In the genomic region with DNA sequence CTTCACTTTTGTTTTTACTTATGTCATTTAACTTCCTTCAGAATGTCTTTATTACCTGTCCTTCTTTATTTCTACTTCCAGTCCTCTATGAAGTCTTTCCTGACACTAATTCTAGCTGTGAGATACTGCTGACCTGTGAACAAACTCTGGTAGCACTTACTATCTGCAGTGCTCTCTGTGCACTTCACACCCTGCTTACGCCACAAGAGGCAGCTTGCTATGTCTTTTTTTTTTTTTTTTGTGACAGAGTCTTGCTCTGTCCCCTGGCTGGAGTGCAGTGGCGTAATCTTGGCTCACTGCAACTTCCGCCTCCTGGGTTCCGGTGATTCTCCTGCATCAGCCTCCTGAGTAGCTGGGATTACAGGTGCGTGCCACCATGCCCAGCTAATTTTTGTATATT, we compare ENCODE assay signal across 1 cellular context.
A peak's percentile ranks its signal among the peaks of the same experiment; 100 is the strongest.
TF ChIP-seq lines count a peak whose summit lies in the region.

No MANE protein-coding gene starts in this region.

TF ChIP-seq in HepG2, 621 proteins besides CTCF, POLR2A, EP300 and RAD21 (continued from another document and continues in another):
- TF ChIP-seq SPEN (CRISPR knock-in tag; IDR thresholded peaks at IDR 0.05; ENCODE audit: low read depth) (no peak), ZNF652 (CRISPR knock-in tag; IDR thresholded peaks at IDR 0.05; ENCODE audit: borderline replicate concordance, low read depth) (no peak), HNF4A (CRISPR knock-in tag; IDR thresholded peaks at IDR 0.05) (peak; percentile 62), ZNF263 (CRISPR knock-in tag; IDR thresholded peaks at IDR 0.05) (no peak), SMYD3 (CRISPR knock-in tag; IDR thresholded peaks at IDR 0.05) (no peak), SNAI1 (CRISPR knock-in tag; IDR thresholded peaks at IDR 0.05; ENCODE audit: borderline replicate concordance) (no peak), TMF1 (CRISPR knock-in tag; IDR thresholded peaks at IDR 0.05; ENCODE audit: low read depth) (no peak), ZNF569 (CRISPR knock-in tag; IDR thresholded peaks at IDR 0.05; ENCODE audit: borderline replicate concordance) (no peak), STAG1 (CRISPR knock-in tag; IDR thresholded peaks at IDR 0.05) (no peak), ISX (CRISPR knock-in tag; conservative IDR thresholded peaks at IDR 0.05) (no peak), MED1 (CRISPR knock-in tag; IDR thresholded peaks at IDR 0.05) (peak; percentile 38; the same call in 1 of the 2 replicates), ZNF264 (CRISPR knock-in tag; IDR thresholded peaks at IDR 0.05) (no peak), ZNF34 (CRISPR knock-in tag; IDR thresholded peaks at IDR 0.05; ENCODE audit: borderline replicate concordance) (no peak), SIX1 (CRISPR knock-in tag; IDR thresholded peaks at IDR 0.05; ENCODE audit: borderline replicate concordance) (no peak), FOXP1 (IDR thresholded peaks at IDR 0.05) (no peak), FOXP1 (CRISPR knock-in tag; IDR thresholded peaks at IDR 0.05) (0 out of 2 replicates have a peak, but pooled peaks have one; percentile 22), FOXJ3 (CRISPR knock-in tag; IDR thresholded peaks at IDR 0.05; ENCODE audit: borderline replicate concordance) (no peak), YEATS4 (CRISPR knock-in tag; IDR thresholded peaks at IDR 0.05; ENCODE audit: borderline replicate concordance) (no peak), PITX1 (CRISPR knock-in tag; IDR thresholded peaks at IDR 0.05) (no peak), ZNF101 (CRISPR knock-in tag; IDR thresholded peaks at IDR 0.05; ENCODE audit: borderline replicate concordance, low read depth) (no peak), WIZ (CRISPR knock-in tag; IDR thresholded peaks at IDR 0.05) (no peak), KLF9 (CRISPR knock-in tag; IDR thresholded peaks at IDR 0.05; ENCODE audit: low read depth) (no peak), RARG (CRISPR knock-in tag; IDR thresholded peaks at IDR 0.05; ENCODE audit: low read depth) (no peak), ZNF335 (CRISPR knock-in tag; IDR thresholded peaks at IDR 0.05) (no peak), ZEB1 (IDR thresholded peaks at IDR 0.05; ENCODE audit: insufficient replicate concordance, low read depth) (no peak), BHLHE40 (IDR thresholded peaks at IDR 0.05; ENCODE audit: low read length) (no peak), ZNF629 (CRISPR knock-in tag; conservative IDR thresholded peaks at IDR 0.05) (no peak), ZNF557 (CRISPR knock-in tag; IDR thresholded peaks at IDR 0.05) (0 out of 2 replicates have a peak, but pooled peaks have one; percentile 10), ZKSCAN8 (CRISPR knock-in tag; IDR thresholded peaks at IDR 0.05; ENCODE audit: borderline replicate concordance) (no peak), ZNF12 (CRISPR knock-in tag; IDR thresholded peaks at IDR 0.05) (no peak), ZFAT (CRISPR knock-in tag; conservative IDR thresholded peaks at IDR 0.05) (no peak), HOXA9 (CRISPR knock-in tag; IDR thresholded peaks at IDR 0.05; ENCODE audit: borderline replicate concordance) (no peak), RBFOX2 (IDR thresholded peaks at IDR 0.05; ENCODE audit: low read depth, low read length) (no peak), HOXA5 (CRISPR knock-in tag; IDR thresholded peaks at IDR 0.05) (no peak), KDM3A (CRISPR knock-in tag; IDR thresholded peaks at IDR 0.05; ENCODE audit: low read depth) (no peak), SATB2 (CRISPR knock-in tag; IDR thresholded peaks at IDR 0.05) (no peak), ZNF737 (CRISPR knock-in tag; IDR thresholded peaks at IDR 0.05; ENCODE audit: borderline replicate concordance) (no peak), ZNF615 (CRISPR knock-in tag; IDR thresholded peaks at IDR 0.05; ENCODE audit: borderline replicate concordance) (no peak), GPN1 (CRISPR knock-in tag; IDR thresholded peaks at IDR 0.05; ENCODE audit: borderline replicate concordance) (no peak), ATAD3A (CRISPR knock-in tag; IDR thresholded peaks at IDR 0.05) (no peak), TAF1 (CRISPR knock-in tag; IDR thresholded peaks at IDR 0.05) (no peak), KLF16 (CRISPR knock-in tag; IDR thresholded peaks at IDR 0.05) (0 out of 4 replicates have a peak, but pooled peaks of 1 of the 2 experiments have one; percentile 24)
- TF ChIP-seq, protein P1, sequence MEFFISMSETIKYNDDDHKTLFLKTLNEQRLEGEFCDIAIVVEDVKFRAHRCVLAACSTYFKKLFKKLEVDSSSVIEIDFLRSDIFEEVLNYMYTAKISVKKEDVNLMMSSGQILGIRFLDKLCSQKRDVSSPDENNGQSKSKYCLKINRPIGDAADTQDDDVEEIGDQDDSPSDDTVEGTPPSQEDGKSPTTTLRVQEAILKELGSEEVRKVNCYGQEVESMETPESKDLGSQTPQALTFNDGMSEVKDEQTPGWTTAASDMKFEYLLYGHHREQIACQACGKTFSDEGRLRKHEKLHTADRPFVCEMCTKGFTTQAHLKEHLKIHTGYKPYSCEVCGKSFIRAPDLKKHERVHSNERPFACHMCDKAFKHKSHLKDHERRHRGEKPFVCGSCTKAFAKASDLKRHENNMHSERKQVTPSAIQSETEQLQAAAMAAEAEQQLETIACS (CRISPR knock-in tag; IDR thresholded peaks at IDR 0.05), result no peak
- TF ChIP-seq, protein P2, sequence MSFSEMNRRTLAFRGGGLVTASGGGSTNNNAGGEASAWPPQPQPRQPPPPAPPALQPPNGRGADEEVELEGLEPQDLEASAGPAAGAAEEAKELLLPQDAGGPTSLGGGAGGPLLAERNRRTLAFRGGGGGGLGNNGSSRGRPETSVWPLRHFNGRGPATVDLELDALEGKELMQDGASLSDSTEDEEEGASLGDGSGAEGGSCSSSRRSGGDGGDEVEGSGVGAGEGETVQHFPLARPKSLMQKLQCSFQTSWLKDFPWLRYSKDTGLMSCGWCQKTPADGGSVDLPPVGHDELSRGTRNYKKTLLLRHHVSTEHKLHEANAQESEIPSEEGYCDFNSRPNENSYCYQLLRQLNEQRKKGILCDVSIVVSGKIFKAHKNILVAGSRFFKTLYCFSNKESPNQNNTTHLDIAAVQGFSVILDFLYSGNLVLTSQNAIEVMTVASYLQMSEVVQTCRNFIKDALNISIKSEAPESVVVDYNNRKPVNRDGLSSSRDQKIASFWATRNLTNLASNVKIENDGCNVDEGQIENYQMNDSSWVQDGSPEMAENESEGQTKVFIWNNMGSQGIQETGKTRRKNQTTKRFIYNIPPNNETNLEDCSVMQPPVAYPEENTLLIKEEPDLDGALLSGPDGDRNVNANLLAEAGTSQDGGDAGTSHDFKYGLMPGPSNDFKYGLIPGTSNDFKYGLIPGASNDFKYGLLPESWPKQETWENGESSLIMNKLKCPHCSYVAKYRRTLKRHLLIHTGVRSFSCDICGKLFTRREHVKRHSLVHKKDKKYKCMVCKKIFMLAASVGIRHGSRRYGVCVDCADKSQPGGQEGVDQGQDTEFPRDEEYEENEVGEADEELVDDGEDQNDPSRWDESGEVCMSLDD (CRISPR knock-in tag; IDR thresholded peaks at IDR 0.05; ENCODE audit: borderline replicate concordance), result no peak
- TF ChIP-seq, protein P3, sequence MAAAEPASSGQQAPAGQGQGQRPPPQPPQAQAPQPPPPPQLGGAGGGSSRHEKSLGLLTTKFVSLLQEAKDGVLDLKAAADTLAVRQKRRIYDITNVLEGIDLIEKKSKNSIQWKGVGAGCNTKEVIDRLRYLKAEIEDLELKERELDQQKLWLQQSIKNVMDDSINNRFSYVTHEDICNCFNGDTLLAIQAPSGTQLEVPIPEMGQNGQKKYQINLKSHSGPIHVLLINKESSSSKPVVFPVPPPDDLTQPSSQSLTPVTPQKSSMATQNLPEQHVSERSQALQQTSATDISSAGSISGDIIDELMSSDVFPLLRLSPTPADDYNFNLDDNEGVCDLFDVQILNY (CRISPR knock-in tag; conservative IDR thresholded peaks at IDR 0.05), result no peak
- TF ChIP-seq, protein P4, sequence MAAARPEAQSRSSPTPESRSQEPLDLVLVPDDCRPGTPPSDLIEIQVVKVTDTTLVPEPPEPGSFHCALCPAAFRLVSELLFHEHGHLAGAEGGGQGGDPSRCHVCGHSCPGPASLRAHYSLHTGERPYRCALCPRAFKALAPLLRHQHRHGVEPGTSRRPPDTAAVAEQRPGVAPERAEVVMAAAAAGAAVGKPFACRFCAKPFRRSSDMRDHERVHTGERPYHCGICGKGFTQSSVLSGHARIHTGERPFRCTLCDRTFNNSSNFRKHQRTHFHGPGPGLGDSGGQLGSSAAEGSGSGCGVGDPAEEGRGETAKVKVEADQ (CRISPR knock-in tag; IDR thresholded peaks at IDR 0.05; ENCODE audit: borderline replicate concordance), result no peak
- TF ChIP-seq, protein P5, sequence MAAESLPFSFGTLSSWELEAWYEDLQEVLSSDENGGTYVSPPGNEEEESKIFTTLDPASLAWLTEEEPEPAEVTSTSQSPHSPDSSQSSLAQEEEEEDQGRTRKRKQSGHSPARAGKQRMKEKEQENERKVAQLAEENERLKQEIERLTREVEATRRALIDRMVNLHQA (CRISPR knock-in tag; IDR thresholded peaks at IDR 0.05), result no peak
- TF ChIP-seq, protein P6, sequence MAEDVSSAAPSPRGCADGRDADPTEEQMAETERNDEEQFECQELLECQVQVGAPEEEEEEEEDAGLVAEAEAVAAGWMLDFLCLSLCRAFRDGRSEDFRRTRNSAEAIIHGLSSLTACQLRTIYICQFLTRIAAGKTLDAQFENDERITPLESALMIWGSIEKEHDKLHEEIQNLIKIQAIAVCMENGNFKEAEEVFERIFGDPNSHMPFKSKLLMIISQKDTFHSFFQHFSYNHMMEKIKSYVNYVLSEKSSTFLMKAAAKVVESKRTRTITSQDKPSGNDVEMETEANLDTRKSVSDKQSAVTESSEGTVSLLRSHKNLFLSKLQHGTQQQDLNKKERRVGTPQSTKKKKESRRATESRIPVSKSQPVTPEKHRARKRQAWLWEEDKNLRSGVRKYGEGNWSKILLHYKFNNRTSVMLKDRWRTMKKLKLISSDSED (CRISPR knock-in tag; IDR thresholded peaks at IDR 0.05), result no peak
- TF ChIP-seq, protein P7, sequence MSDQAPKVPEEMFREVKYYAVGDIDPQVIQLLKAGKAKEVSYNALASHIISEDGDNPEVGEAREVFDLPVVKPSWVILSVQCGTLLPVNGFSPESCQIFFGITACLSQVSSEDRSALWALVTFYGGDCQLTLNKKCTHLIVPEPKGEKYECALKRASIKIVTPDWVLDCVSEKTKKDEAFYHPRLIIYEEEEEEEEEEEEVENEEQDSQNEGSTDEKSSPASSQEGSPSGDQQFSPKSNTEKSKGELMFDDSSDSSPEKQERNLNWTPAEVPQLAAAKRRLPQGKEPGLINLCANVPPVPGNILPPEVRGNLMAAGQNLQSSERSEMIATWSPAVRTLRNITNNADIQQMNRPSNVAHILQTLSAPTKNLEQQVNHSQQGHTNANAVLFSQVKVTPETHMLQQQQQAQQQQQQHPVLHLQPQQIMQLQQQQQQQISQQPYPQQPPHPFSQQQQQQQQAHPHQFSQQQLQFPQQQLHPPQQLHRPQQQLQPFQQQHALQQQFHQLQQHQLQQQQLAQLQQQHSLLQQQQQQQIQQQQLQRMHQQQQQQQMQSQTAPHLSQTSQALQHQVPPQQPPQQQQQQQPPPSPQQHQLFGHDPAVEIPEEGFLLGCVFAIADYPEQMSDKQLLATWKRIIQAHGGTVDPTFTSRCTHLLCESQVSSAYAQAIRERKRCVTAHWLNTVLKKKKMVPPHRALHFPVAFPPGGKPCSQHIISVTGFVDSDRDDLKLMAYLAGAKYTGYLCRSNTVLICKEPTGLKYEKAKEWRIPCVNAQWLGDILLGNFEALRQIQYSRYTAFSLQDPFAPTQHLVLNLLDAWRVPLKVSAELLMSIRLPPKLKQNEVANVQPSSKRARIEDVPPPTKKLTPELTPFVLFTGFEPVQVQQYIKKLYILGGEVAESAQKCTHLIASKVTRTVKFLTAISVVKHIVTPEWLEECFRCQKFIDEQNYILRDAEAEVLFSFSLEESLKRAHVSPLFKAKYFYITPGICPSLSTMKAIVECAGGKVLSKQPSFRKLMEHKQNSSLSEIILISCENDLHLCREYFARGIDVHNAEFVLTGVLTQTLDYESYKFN (CRISPR knock-in tag; conservative IDR thresholded peaks at IDR 0.05), result peak; percentile 49
- TF ChIP-seq, protein P8, sequence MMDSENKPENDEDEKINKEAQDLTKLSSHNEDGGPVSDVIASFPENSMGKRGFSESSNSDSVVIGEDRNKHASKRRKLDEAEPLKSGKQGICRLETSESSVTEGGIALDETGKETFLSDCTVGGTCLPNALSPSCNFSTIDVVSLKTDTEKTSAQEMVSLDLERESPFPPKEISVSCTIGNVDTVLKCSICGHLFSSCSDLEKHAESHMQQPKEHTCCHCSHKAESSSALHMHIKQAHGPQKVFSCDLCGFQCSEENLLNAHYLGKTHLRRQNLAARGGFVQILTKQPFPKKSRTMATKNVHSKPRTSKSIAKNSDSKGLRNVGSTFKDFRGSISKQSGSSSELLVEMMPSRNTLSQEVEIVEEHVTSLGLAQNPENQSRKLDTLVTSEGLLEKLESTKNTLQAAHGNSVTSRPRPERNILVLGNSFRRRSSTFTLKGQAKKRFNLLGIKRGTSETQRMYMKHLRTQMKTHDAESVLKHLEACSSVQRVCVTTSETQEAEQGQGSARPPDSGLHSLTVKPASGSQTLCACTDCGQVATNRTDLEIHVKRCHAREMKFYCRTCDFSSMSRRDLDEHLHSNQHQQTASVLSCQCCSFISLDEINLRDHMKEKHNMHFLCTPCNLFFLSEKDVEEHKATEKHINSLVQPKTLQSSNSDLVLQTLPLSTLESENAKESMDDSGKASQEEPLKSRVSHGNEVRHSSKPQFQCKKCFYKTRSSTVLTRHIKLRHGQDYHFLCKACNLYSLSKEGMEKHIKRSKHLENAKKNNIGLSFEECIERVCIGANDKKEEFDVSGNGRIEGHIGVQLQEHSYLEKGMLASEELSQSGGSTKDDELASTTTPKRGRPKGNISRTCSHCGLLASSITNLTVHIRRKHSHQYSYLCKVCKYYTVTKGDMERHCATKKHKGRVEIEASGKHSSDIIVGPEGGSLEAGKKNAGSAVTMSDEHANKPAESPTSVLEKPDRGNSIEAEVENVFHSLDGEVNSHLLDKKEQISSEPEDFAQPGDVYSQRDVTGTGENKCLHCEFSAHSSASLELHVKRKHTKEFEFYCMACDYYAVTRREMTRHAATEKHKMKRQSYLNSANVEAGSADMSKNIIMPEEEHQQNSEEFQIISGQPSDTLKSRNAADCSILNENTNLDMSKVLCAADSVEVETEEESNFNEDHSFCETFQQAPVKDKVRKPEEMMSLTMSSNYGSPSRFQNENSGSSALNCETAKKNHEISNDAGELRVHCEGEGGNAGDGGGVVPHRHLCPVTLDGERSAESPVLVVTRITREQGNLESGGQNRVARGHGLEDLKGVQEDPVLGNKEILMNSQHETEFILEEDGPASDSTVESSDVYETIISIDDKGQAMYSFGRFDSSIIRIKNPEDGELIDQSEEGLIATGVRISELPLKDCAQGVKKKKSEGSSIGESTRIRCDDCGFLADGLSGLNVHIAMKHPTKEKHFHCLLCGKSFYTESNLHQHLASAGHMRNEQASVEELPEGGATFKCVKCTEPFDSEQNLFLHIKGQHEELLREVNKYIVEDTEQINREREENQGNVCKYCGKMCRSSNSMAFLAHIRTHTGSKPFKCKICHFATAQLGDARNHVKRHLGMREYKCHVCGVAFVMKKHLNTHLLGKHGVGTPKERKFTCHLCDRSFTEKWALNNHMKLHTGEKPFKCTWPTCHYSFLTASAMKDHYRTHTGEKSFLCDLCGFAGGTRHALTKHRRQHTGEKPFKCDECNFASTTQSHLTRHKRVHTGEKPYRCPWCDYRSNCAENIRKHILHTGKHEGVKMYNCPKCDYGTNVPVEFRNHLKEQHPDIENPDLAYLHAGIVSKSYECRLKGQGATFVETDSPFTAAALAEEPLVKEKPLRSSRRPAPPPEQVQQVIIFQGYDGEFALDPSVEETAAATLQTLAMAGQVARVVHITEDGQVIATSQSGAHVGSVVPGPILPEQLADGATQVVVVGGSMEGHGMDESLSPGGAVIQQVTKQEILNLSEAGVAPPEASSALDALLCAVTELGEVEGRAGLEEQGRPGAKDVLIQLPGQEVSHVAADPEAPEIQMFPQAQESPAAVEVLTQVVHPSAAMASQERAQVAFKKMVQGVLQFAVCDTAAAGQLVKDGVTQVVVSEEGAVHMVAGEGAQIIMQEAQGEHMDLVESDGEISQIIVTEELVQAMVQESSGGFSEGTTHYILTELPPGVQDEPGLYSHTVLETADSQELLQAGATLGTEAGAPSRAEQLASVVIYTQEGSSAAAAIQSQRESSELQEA (CRISPR knock-in tag; IDR thresholded peaks at IDR 0.05; ENCODE audit: not compliant biosample characterization), result no peak
